ENCODE assay signal across 15 cellular contexts in the genomic region with DNA sequence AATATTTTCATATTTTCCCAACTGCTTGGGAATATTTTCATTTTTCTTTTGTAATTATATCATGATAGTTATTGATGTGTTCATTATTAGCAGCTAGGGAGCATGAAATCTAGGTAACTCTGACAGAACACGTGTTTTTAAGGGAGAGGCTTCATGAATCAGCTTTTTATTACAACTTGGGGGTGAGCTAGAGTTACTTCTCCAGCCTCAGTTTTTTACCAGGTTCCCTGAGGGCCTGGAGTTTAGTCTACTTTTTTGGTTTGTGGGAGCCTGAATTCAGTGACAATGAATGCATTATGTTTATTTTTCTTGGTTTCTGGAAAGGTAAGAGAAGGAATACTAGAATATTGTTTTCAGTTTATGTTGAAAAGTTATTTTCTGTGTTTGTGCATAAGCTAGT.
"Had no signal": no experiment of that assay in that cellular context is flagged by ENCODE, and none has a peak within 500 bp of the region (broad histone marks: within the 10 kb centered on the region; RNA-seq: fewer than 3 reads in every experiment).

No MANE protein-coding gene starts in this region.

- H3K79me2 ChIP-seq: parathyroid adenoma had no signal

- H3K27me3 Mint-ChIP-seq: activated CD4-positive, alpha-beta memory T cell treated with anti-CD3 and anti-CD28 coated beads, Interleukin-2, amount 10 ng/mL, durations not matched to agents 7 days and 5 days; stimulated activated naive B cell treated with anti-CD40 and anti-IgM and Interleukin-4, amounts not matched to agents 10 μg/mL and 1 μg/mL and 100 μg/mL, for 72 hours; type B pancreatic cell had no signal

- H3K4me3 Mint-ChIP-seq: activated CD4-positive, alpha-beta memory T cell treated with anti-CD3 and anti-CD28 coated beads, Interleukin-2, amount 10 ng/mL, durations not matched to agents 7 days and 5 days; neural progenitor cell; stimulated activated naive B cell treated with anti-CD40 and anti-IgM and Interleukin-4, amounts not matched to agents 10 μg/mL and 1 μg/mL and 100 μg/mL, for 72 hours; type B pancreatic cell had no signal

- H3K27me3 ChIP-seq: heart left ventricle, neural progenitor cell had no signal

- H3K4me1 ChIP-seq: neural progenitor cell, parathyroid adenoma had no signal

- H3K4me3 ChIP-seq: heart left ventricle, neural progenitor cell, skin epidermis had no signal

- DNase-seq: activated CD4-positive, alpha-beta memory T cell treated with anti-CD3 and anti-CD28 coated beads, Interleukin-2, amount 10 ng/mL, durations not matched to agents 7 days and 5 days; activated CD8-positive, alpha-beta memory T cell treated with anti-CD3 and anti-CD28 coated beads, Interleukin-2, amount 50 U/mL, for 48 hours; aorta; heart left ventricle; mesendoderm; retina; stimulated activated naive B cell treated with anti-CD40 and anti-IgM and Interleukin-4, amounts not matched to agents 10 μg/mL and 1 μg/mL and 100 μg/mL, for 72 hours; substantia nigra; T-helper 9 cell had no signal

- H2AFZ ChIP-seq: neural progenitor cell, parathyroid adenoma had no signal

- H3K4me2 ChIP-seq: neural progenitor cell had no signal

- H3K27ac Mint-ChIP-seq: activated CD4-positive, alpha-beta memory T cell treated with anti-CD3 and anti-CD28 coated beads, Interleukin-2, amount 10 ng/mL, durations not matched to agents 7 days and 5 days; neural progenitor cell; stimulated activated naive B cell treated with anti-CD40 and anti-IgM and Interleukin-4, amounts not matched to agents 10 μg/mL and 1 μg/mL and 100 μg/mL, for 72 hours; type B pancreatic cell had no signal

- H3K27ac ChIP-seq: heart left ventricle, neural progenitor cell, parathyroid adenoma had no signal

- FAIRE-seq: frontal cortex had no signal

- ATAC-seq: heart left ventricle; left lobe of liver; stimulated activated naive B cell treated with anti-CD40 and anti-IgM and Interleukin-4, amounts not matched to agents 10 μg/mL and 1 μg/mL and 100 μg/mL, for 72 hours had no signal

- H3K9ac ChIP-seq: neural progenitor cell, parathyroid adenoma had no signal
